Comparison of ENCODE assay signal across 7 cellular contexts in the genomic region with DNA sequence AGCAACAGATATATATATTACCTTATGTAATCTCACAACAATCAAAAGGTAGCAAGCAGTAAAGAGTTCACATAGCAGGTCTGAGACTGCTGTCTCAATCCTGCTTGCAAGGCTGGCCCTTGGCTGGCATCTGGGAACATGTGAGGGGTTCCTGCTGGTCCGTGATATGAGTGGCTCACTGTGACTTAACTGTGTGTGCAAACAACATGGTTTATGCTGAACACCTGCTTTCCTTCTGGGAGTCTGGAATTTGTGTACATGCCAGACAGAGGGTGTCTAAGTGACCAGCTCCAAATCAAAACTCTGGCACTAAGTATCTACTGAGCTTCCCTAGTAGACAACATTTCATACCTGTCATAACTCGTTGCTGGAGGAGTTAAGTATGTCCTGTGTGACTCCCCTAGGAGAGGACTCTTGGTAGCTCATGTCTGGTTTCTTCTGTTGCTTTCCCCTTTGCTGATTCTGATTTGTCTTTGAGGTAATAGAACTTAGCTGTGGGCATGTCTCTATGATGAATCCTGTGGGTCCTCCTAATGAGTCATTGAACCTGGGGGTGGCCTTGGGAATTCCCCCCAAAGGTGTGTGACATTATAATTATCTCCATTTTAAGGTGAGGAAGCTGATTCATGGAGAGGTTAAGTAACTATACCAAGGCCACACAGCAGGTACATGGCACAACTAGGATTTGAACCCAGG.
A peak's percentile ranks its signal among the peaks of the same experiment; 100 is the strongest.
DNase-seq lines count a peak whose midpoint lies in the region; ATAC-seq and TF ChIP-seq lines count a peak whose summit lies in the region.

No MANE protein-coding gene starts in this region.

- DNase-seq in RWPE2 (ENCODE audit: low spot score), result no peak
- DNase-seq in activated T-helper 9 cell treated with anti-CD3 and anti-CD28 coated beads, Interleukin-2, amount 50 U/mL, for 16 hours (ENCODE audit: low read depth), result peak; percentile 59
- DNase-seq in lung (ENCODE audit: low spot score), result no peak
- no peak for DNase-seq in ureter (ENCODE audit: low spot score)

- H3K4me1 Mint-ChIP-seq in stimulated activated memory B cell treated with anti-CD40 and anti-IgM and Interleukin-4, amounts not matched to agents 10 μg/mL and 1 μg/mL and 100 μg/mL, for 72 hours, result peaks cover 90% of the 10 kb centered on the region

- H3K27me3 ChIP-seq in RWPE2 (ENCODE audit: insufficient read depth, poor library complexity, severe bottlenecking) (no peaks in the 10 kb centered on the region), lung (ENCODE audit: control insufficient read depth, insufficient read depth) (no peaks in the 10 kb centered on the region)

- TF ChIP-seq CTCF in RWPE2 (IDR thresholded peaks at IDR 0.05; ENCODE audit: poor library complexity, severe bottlenecking), result no peak
- TF ChIP-seq CTCF in lung (IDR thresholded peaks at IDR 0.05; ENCODE audit: control extremely low read depth, extremely low read depth), result no peak

- WGBS in lung, 2 donors, result 62 to 85% methylated on average over 2 of the region's 2 CpGs

- ATAC-seq in RWPE2 (ENCODE audit: low read depth) (peak; percentile 37; the same call in 2 of the 3 replicates), lung (ENCODE audit: insufficient read depth, low FRiP score) (no peak), GM19035 (IDR thresholded peaks at IDR 0.05; ENCODE audit: unreplicated experiment) (no peak), HG03457 (IDR thresholded peaks at IDR 0.05; ENCODE audit: unreplicated experiment) (no peak)
- peak; percentile 60 for ATAC-seq in stimulated activated memory B cell treated with anti-CD40 and anti-IgM and Interleukin-4, amounts not matched to agents 10 μg/mL and 1 μg/mL and 100 μg/mL, for 72 hours

- H3K36me3 ChIP-seq in RWPE2 (ENCODE audit: low read depth), result no peaks in the 10 kb centered on the region
- H3K36me3 ChIP-seq in lung (ENCODE audit: control insufficient read depth in 2 of 2, insufficient read depth in 2 of 2, low read length in 2 of 2), result no peaks in the 10 kb centered on the region

- H3K4me1 ChIP-seq in RWPE2 (ENCODE audit: insufficient read depth, poor library complexity, severe bottlenecking) (peaks cover 9% of the 10 kb centered on the region), lung (ENCODE audit: control insufficient read depth in 2 of 2, insufficient read depth in 2 of 2, low read length in 2 of 2) (peaks cover 9 to 14% of the 10 kb centered on the region in 2 donors)

- H3K27me3 Mint-ChIP-seq in stimulated activated memory B cell treated with anti-CD40 and anti-IgM and Interleukin-4, amounts not matched to agents 10 μg/mL and 1 μg/mL and 100 μg/mL, for 72 hours, result no peaks in the 10 kb centered on the region

- no peak overlapping the region for H3K4me3 Mint-ChIP-seq in stimulated activated memory B cell treated with anti-CD40 and anti-IgM and Interleukin-4, amounts not matched to agents 10 μg/mL and 1 μg/mL and 100 μg/mL, for 72 hours

- peaks cover 31% of the 10 kb centered on the region for H3K36me3 Mint-ChIP-seq in stimulated activated memory B cell treated with anti-CD40 and anti-IgM and Interleukin-4, amounts not matched to agents 10 μg/mL and 1 μg/mL and 100 μg/mL, for 72 hours

- H3K4me3 ChIP-seq in RWPE2 (ENCODE audit: severe bottlenecking) (no peak overlapping the region), lung (no peak overlapping the region)

- H3K27ac ChIP-seq in RWPE2 (ENCODE audit: poor library complexity, severe bottlenecking) (no peak overlapping the region), lung (ENCODE audit: low read depth in 1 of 2, low read length in 1 of 2) (peak overlapping the region; percentile 86 to 92)

- H3K9me3 ChIP-seq in RWPE2 (ENCODE audit: severe bottlenecking) (no peaks in the 10 kb centered on the region), lung (ENCODE audit: control insufficient read depth in 2 of 2, insufficient read depth in 1 of 2, low read length in 1 of 2) (peaks cover 0 to 3% of the 10 kb centered on the region in 2 donors)

- H3K9me3 Mint-ChIP-seq in stimulated activated memory B cell treated with anti-CD40 and anti-IgM and Interleukin-4, amounts not matched to agents 10 μg/mL and 1 μg/mL and 100 μg/mL, for 72 hours, result peaks cover 3% of the 10 kb centered on the region

- H3K27ac Mint-ChIP-seq in stimulated activated memory B cell treated with anti-CD40 and anti-IgM and Interleukin-4, amounts not matched to agents 10 μg/mL and 1 μg/mL and 100 μg/mL, for 72 hours, result peak overlapping the region; percentile 68

Comparison
In these comparisons a context has a peak if more than half of its experiments do, and no peak if none do; other contexts are left out.
1. ATAC-seq: peak in RWPE2 (single experiment) and stimulated activated memory B cell treated with anti-CD40 and anti-IgM and Interleukin-4, amounts not matched to agents 10 μg/mL and 1 μg/mL and 100 μg/mL, for 72 hours (single experiment); none in lung (single experiment), GM19035 (single experiment) and HG03457 (single experiment).